Comparison of ENCODE assay signal across 1 cellular context in the genomic region with DNA sequence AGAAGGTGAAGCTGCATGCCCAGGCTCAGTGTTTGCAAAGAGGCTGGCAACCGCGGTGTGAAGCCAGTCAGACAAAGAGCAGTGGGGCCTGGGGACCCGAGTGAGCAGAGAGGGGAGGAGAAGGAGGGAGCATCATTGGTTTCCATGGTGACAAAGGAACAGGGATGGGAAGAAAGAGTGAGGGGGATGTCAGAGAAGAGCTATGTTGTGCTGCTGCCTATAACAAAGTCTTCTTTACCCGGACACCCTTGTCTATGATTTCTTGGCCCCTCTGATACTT.
TF ChIP-seq lines count a peak whose summit lies in the region.

No MANE protein-coding gene starts in this region.

TF ChIP-seq in SK-N-SH, 30 proteins besides CTCF, POLR2A, EP300 and RAD21 (continued from another document):
- TF ChIP-seq, protein P1, sequence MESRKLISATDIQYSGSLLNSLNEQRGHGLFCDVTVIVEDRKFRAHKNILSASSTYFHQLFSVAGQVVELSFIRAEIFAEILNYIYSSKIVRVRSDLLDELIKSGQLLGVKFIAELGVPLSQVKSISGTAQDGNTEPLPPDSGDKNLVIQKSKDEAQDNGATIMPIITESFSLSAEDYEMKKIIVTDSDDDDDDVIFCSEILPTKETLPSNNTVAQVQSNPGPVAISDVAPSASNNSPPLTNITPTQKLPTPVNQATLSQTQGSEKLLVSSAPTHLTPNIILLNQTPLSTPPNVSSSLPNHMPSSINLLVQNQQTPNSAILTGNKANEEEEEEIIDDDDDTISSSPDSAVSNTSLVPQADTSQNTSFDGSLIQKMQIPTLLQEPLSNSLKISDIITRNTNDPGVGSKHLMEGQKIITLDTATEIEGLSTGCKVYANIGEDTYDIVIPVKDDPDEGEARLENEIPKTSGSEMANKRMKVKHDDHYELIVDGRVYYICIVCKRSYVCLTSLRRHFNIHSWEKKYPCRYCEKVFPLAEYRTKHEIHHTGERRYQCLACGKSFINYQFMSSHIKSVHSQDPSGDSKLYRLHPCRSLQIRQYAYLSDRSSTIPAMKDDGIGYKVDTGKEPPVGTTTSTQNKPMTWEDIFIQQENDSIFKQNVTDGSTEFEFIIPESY (IDR thresholded peaks at IDR 0.05; ENCODE audit: borderline replicate concordance, low read depth) = no peak
- TF ChIP-seq RCOR1 (IDR thresholded peaks at IDR 0.05; ENCODE audit: low read length) (no peak), RXRA (IDR thresholded peaks at IDR 0.05; ENCODE audit: borderline replicate concordance, low read depth) (no peak), TEAD4 (IDR thresholded peaks at IDR 0.05; ENCODE audit: borderline replicate concordance, insufficient read depth) (no peak), YY1 (IDR thresholded peaks at IDR 0.05; ENCODE audit: low read depth) (no peak)
- TF ChIP-seq, protein P2, sequence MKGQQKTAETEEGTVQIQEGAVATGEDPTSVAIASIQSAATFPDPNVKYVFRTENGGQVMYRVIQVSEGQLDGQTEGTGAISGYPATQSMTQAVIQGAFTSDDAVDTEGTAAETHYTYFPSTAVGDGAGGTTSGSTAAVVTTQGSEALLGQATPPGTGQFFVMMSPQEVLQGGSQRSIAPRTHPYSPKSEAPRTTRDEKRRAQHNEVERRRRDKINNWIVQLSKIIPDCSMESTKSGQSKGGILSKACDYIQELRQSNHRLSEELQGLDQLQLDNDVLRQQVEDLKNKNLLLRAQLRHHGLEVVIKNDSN (IDR thresholded peaks at IDR 0.05; ENCODE audit: borderline replicate concordance, low read depth) = no peak
- TF ChIP-seq, protein P3, sequence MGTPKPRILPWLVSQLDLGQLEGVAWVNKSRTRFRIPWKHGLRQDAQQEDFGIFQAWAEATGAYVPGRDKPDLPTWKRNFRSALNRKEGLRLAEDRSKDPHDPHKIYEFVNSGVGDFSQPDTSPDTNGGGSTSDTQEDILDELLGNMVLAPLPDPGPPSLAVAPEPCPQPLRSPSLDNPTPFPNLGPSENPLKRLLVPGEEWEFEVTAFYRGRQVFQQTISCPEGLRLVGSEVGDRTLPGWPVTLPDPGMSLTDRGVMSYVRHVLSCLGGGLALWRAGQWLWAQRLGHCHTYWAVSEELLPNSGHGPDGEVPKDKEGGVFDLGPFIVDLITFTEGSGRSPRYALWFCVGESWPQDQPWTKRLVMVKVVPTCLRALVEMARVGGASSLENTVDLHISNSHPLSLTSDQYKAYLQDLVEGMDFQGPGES (IDR thresholded peaks at IDR 0.05; ENCODE audit: low read depth, low read length) = no peak
